ENCODE assay signal across 1 cellular context in the genomic region with DNA sequence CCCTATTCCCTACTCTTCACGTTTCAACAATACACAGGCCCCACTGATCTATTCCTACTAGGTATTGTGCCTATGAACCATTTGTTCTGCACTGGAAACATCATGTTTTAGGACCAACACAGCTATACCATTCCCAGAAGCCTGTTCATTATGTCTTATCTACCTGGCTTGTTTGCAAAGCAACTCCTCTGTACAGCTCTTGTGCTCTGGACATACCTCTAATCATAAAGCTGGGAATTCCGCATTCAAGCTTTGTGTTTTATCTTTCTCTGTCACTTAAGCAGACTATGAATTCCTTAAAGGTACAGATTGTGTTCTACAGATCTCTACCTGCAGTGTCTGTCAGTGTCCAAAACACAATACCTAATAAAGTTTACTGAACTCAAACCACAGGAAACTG.
TF ChIP-seq lines count a peak whose summit lies in the region.

No MANE protein-coding gene starts in this region.

TF ChIP-seq in GM23338, 12 proteins besides CTCF, POLR2A, EP300 and RAD21 (continued from another document):
- no peak for TF ChIP-seq REST (IDR thresholded peaks at IDR 0.05; ENCODE audit: unreplicated experiment)
